ENCODE assay signal across 1 cellular context in the genomic region with DNA sequence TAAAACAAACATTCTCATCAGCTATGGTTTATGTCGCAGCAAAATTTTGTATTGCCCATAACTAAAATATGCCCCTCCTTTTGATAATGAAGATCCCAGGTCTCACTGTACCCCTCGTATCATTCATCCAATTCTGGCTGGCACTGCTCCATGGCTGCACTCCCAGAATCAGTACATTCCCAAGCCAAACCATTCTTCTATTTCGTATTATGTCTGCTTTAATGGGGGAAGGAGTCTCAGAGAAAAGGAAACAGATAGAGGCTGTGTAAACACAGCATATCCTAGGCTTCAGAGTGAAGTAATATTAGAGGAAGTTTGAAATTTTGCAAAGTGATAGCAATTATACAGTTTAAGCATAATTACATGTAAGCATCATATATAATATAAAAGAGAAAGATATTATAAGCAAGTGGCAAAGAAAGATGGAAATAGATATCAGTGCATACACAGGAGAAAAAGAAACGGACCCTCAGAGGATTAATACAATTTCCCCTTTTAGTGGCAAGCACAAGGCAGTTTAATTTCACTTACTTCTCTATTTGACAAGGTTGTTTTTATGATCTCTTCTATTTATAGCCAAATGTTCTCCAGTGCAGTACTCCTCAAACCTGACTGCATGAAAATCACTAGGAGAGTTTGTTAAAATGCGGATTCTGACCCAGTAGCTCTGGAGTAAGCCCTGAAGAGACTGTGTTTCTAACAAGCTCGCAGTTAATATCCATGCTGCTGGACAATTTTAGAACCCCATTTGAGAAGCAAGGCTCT.
TF ChIP-seq lines count a peak whose summit lies in the region.

No MANE protein-coding gene starts in this region.

TF ChIP-seq in HepG2, 621 proteins besides CTCF, POLR2A, EP300 and RAD21 (continued from another document):
- TF ChIP-seq, protein P1, sequence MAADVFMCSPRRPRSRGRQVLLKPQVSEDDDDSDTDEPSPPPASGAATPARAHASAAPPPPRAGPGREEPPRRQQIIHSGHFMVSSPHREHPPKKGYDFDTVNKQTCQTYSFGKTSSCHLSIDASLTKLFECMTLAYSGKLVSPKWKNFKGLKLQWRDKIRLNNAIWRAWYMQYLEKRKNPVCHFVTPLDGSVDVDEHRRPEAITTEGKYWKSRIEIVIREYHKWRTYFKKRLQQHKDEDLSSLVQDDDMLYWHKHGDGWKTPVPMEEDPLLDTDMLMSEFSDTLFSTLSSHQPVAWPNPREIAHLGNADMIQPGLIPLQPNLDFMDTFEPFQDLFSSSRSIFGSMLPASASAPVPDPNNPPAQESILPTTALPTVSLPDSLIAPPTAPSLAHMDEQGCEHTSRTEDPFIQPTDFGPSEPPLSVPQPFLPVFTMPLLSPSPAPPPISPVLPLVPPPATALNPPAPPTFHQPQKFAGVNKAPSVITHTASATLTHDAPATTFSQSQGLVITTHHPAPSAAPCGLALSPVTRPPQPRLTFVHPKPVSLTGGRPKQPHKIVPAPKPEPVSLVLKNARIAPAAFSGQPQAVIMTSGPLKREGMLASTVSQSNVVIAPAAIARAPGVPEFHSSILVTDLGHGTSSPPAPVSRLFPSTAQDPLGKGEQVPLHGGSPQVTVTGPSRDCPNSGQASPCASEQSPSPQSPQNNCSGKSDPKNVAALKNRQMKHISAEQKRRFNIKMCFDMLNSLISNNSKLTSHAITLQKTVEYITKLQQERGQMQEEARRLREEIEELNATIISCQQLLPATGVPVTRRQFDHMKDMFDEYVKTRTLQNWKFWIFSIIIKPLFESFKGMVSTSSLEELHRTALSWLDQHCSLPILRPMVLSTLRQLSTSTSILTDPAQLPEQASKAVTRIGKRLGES (CRISPR knock-in tag; IDR thresholded peaks at IDR 0.05; ENCODE audit: borderline replicate concordance) = no peak
- TF ChIP-seq ZEB1 (IDR thresholded peaks at IDR 0.05; ENCODE audit: insufficient replicate concordance, low read depth) (no peak), NFAT5 (CRISPR knock-in tag; IDR thresholded peaks at IDR 0.05) (no peak), ZNF160 (CRISPR knock-in tag; IDR thresholded peaks at IDR 0.05) (no peak), PHF20 (CRISPR knock-in tag; IDR thresholded peaks at IDR 0.05) (no peak), HNF1B (CRISPR knock-in tag; IDR thresholded peaks at IDR 0.05) (no peak)
- TF ChIP-seq, protein P2, sequence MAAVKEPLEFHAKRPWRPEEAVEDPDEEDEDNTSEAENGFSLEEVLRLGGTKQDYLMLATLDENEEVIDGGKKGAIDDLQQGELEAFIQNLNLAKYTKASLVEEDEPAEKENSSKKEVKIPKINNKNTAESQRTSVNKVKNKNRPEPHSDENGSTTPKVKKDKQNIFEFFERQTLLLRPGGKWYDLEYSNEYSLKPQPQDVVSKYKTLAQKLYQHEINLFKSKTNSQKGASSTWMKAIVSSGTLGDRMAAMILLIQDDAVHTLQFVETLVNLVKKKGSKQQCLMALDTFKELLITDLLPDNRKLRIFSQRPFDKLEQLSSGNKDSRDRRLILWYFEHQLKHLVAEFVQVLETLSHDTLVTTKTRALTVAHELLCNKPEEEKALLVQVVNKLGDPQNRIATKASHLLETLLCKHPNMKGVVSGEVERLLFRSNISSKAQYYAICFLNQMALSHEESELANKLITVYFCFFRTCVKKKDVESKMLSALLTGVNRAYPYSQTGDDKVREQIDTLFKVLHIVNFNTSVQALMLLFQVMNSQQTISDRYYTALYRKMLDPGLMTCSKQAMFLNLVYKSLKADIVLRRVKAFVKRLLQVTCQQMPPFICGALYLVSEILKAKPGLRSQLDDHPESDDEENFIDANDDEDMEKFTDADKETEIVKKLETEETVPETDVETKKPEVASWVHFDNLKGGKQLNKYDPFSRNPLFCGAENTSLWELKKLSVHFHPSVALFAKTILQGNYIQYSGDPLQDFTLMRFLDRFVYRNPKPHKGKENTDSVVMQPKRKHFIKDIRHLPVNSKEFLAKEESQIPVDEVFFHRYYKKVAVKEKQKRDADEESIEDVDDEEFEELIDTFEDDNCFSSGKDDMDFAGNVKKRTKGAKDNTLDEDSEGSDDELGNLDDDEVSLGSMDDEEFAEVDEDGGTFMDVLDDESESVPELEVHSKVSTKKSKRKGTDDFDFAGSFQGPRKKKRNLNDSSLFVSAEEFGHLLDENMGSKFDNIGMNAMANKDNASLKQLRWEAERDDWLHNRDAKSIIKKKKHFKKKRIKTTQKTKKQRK (IDR thresholded peaks at IDR 0.05; ENCODE audit: low read length) = no peak
